18 cellular contexts compared by ENCODE assay signal in the genomic region with DNA sequence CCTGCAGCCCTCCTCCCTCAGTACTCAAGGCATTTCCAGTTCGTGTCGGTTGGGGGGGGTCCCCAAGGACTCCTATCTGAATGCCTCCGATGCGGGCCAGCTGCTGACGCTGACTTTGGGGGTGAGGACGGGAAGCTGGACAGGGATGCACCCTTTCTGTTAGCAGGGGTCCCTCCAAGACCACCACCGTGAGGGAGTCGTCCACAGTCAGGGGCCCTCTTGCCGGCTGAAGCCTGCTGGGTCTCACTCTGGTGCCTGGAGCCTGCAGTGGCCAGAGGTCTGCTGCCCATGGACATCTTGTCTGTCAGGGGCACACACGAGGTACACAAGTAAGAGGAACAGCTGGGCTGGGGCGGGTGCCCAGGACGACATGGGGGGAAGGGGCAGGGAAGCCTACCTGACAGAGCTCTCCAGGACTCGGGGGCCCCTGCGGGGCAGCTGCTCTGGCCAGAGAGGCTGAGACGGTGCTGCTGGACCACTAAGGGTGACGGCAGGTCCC. TPM values are rescaled to one million over a fixed set of nuclear protein-coding genes. Genes with fewer than 3 reads are reported as not detected.
DNase-seq lines count a peak whose midpoint lies in the region; ATAC-seq, FAIRE-seq and TF ChIP-seq lines count a peak whose summit lies in the region.
"Had no signal": no experiment of that assay in that cellular context is flagged by ENCODE, and none has a peak within 500 bp of the region (broad histone marks: within the 10 kb centered on the region; RNA-seq: fewer than 3 reads in every experiment).

No MANE protein-coding gene starts in this region.

- no peak for TF ChIP-seq POLR2A in uterus (IDR thresholded peaks at IDR 0.05)
- TF ChIP-seq POLR2A in ovary (IDR thresholded peaks at IDR 0.05), result no peak

- H3K36me3 ChIP-seq in kidney (ENCODE audit: control insufficient read depth in 1 of 2, insufficient read depth in 2 of 2, low read length in 2 of 2) (peaks cover 7 to 14% of the 10 kb centered on the region in 2 donors), osteoblast (ENCODE audit: insufficient read depth, low read length) (peaks cover 17% of the 10 kb centered on the region), uterus (no peaks in the 10 kb centered on the region), ovary (no peaks in the 10 kb centered on the region)

- H2AFZ ChIP-seq in osteoblast (ENCODE audit: low read length), result no peak overlapping the region
- H2AFZ ChIP-seq: GM23248 had no signal

- H3K9ac ChIP-seq in kidney (ENCODE audit: low read length in 2 of 2), result no peak overlapping the region
- H3K9ac ChIP-seq: BLaER1 treated with 17β-estradiol and CSF1 and Interleukin-3, amounts not matched to agents 10 nM and 100 nM; GM23248 had no signal

- WGBS in right cardiac atrium, result 66% methylated on average over 16 of the region's 16 CpGs
- 52 to 67% (median 62%) methylated on average over 16 of the region's 16 CpGs for WGBS in ovary, 3 donors

- no peak for TF ChIP-seq EP300 in ovary (IDR thresholded peaks at IDR 0.05)

- H3K4me3 ChIP-seq in right cardiac atrium (ENCODE audit: low read length) (no peak overlapping the region), kidney (ENCODE audit: low read length in 2 of 2) (no peak overlapping the region), osteoblast (ENCODE audit: insufficient read depth, low read length) (no peak overlapping the region), uterus (no peak overlapping the region), ovary (no peak overlapping the region)
- H3K4me3 ChIP-seq: BLaER1 treated with 17β-estradiol and CSF1 and Interleukin-3, amounts not matched to agents 10 nM and 100 nM; GM12878; GM23248 had no signal

- ATAC-seq in right cardiac atrium (no peak), left ventricle myocardium superior (no peak), GM21576 (IDR thresholded peaks at IDR 0.05; ENCODE audit: unreplicated experiment) (no peak)
- ATAC-seq: CD8-positive, alpha-beta T cell; GM12878 had no signal

- peak; percentile 24 to 58 (median 56) for DNase-seq in right cardiac atrium
- no peak for DNase-seq in left ventricle myocardium superior
- peak; percentile 63 for DNase-seq in kidney
- peak; percentile 67 for DNase-seq in osteoblast (ENCODE audit: insufficient read length, low spot score, missing footprints)
- DNase-seq in uterus, result no peak
- DNase-seq in ovary, result no peak
- DNase-seq: Calu3; CD8-positive, alpha-beta T cell; DND-41; EL; GM23248; HCEC 1CT; HFFc6; IMR-90 had no signal

- H3K27ac ChIP-seq in right cardiac atrium (ENCODE audit: low read length) (no peak overlapping the region), kidney (ENCODE audit: low read depth in 2 of 2, low read length in 2 of 2) (no peak overlapping the region), osteoblast (ENCODE audit: low read depth, low read length) (no peak overlapping the region), uterus (no peak overlapping the region), ovary (no peak overlapping the region)
- H3K27ac ChIP-seq: BLaER1 treated with 17β-estradiol and CSF1 and Interleukin-3, amounts not matched to agents 10 nM and 100 nM; GM23248 had no signal

- intact Hi-C loops in right cardiac atrium (cut with DNase I) (no loop called here), left ventricle myocardium superior (cut with micrococcal nuclease) (no loop called here), kidney (cut with DNase I) (no loop called here), uterus (cut with DNase I; ENCODE audit: low total_unique reads) (no loop called here), ovary (cut with DNase I) (no loop called here)

- H3K4me1 ChIP-seq in right cardiac atrium (ENCODE audit: control insufficient read depth, insufficient read depth, low read length) (no peaks in the 10 kb centered on the region), kidney (ENCODE audit: control insufficient read depth in 1 of 2, insufficient read depth in 1 of 2, low read depth in 1 of 2, low read length in 2 of 2) (peaks cover 0 to 2% of the 10 kb centered on the region in 2 donors), osteoblast (ENCODE audit: insufficient read depth, low read length) (no peaks in the 10 kb centered on the region), uterus (no peaks in the 10 kb centered on the region), ovary (ENCODE audit: insufficient read depth) (peaks cover 3% of the 10 kb centered on the region)

- H3K79me2 ChIP-seq in osteoblast (ENCODE audit: insufficient read depth, low read length), result no peaks in the 10 kb centered on the region

- no peaks in the 10 kb centered on the region for H3K9me3 ChIP-seq in right cardiac atrium (ENCODE audit: control insufficient read depth, low read length)
- no peaks in the 10 kb centered on the region for H3K9me3 ChIP-seq in kidney (ENCODE audit: control insufficient read depth in 1 of 2, low read length in 2 of 2)
- no peaks in the 10 kb centered on the region for H3K9me3 ChIP-seq in osteoblast (ENCODE audit: low read depth, low read length)
- no peaks in the 10 kb centered on the region for H3K9me3 ChIP-seq in uterus
- no peaks in the 10 kb centered on the region for H3K9me3 ChIP-seq in ovary
- H3K9me3 ChIP-seq: BLaER1 treated with 17β-estradiol and CSF1 and Interleukin-3, amounts not matched to agents 10 nM and 100 nM had no signal

- FAIRE-seq in kidney (lab: Jason Lieb, UNC), result no peak
- FAIRE-seq: GM12878, HTR-8/SVneo had no signal

- H3K27me3 ChIP-seq in right cardiac atrium (ENCODE audit: control insufficient read depth, insufficient read depth) (no peaks in the 10 kb centered on the region), osteoblast (ENCODE audit: insufficient read depth, low read length) (no peaks in the 10 kb centered on the region), uterus (no peaks in the 10 kb centered on the region), ovary (no peaks in the 10 kb centered on the region)
- H3K27me3 ChIP-seq: BLaER1 treated with 17β-estradiol and CSF1 and Interleukin-3, amounts not matched to agents 10 nM and 100 nM had no signal

- H3K4me2 ChIP-seq in osteoblast (ENCODE audit: insufficient read depth, low read length), result no peak overlapping the region
- H3K4me2 ChIP-seq: BLaER1 treated with 17β-estradiol and CSF1 and Interleukin-3, amounts not matched to agents 10 nM and 100 nM had no signal

- TF ChIP-seq CTCF in kidney (IDR thresholded peaks at IDR 0.05; ENCODE audit: borderline replicate concordance, extremely low read depth, insufficient read depth) (no peak), osteoblast (IDR thresholded peaks at IDR 0.05; ENCODE audit: extremely low read depth, low read depth, low read length) (no peak), uterus (IDR thresholded peaks at IDR 0.05) (no peak), ovary (IDR thresholded peaks at IDR 0.05) (no peak)

- peaks cover 8% of the 10 kb centered on the region for H4K20me1 ChIP-seq in osteoblast (ENCODE audit: insufficient read depth, low read length)

RNA-seq across cellular contexts. Expression of gene ZDHHC11, which starts 9.1 kb away (rescaled TPM):
- total RNA-seq in right cardiac atrium, result 10 to 100 TPM; 19.3 to 66.1 (median 37.4) TPM
- polyA plus RNA-seq in right cardiac atrium, result 5.8 TPM
- total RNA-seq in left ventricle myocardium superior, result 40.1 TPM
- total RNA-seq in kidney, result 10.1 TPM
- 1.6 TPM for polyA plus RNA-seq in kidney (ENCODE audit: insufficient read depth, low read depth, low replicate concordance)
- 1.2 and 1.8 TPM in 2 replicates for total RNA-seq in osteoblast
- total RNA-seq in uterus, result 10 to 100 TPM in 1 of 4 donors, 1 to 10 TPM in 2, not detected in 1; 1.8 to 14.4 (median 8.2) TPM
- 10 to 100 TPM in 1 of 7 donors, 1 to 10 TPM in 6; 1.7 to 25.6 (median 6.0) TPM for total RNA-seq in ovary
- 1 to 10 TPM; 1.1 to 2.1 TPM for polyA plus RNA-seq in ovary

RNA-seq across cellular contexts. Expression of gene BRD9, which starts 32.8 kb away (rescaled TPM):
- 10 to 100 TPM; 25.1 to 41.3 (median 34.0) TPM for total RNA-seq in right cardiac atrium
- polyA plus RNA-seq in right cardiac atrium, result 17.1 TPM
- 26.1 TPM for total RNA-seq in left ventricle myocardium superior
- total RNA-seq in kidney, result 38.0 TPM
- 17.5 TPM for polyA plus RNA-seq in kidney (ENCODE audit: insufficient read depth, low read depth, low replicate concordance)
- 29.8 and 35.8 TPM in 2 replicates for total RNA-seq in osteoblast
- total RNA-seq in uterus, result 10 to 100 TPM; 31.0 to 53.9 (median 44.2) TPM
- total RNA-seq in ovary, result 10 to 100 TPM; 18.6 to 42.1 (median 35.0) TPM
- polyA plus RNA-seq in ovary, result 10 to 100 TPM; 25.6 to 26.3 TPM

RNA-seq across cellular contexts. Expression of gene TRIP13, which starts 32.8 kb away (rescaled TPM):
- under 1 TPM; 0.25 to 0.94 (median 0.58) TPM for total RNA-seq in right cardiac atrium
- 0.27 TPM for polyA plus RNA-seq in right cardiac atrium
- 0.32 TPM for total RNA-seq in left ventricle myocardium superior
- total RNA-seq in kidney, result 1.6 TPM
- 0.86 TPM for polyA plus RNA-seq in kidney (ENCODE audit: insufficient read depth, low read depth, low replicate concordance)
- 3.8 and 4.0 TPM in 2 replicates for total RNA-seq in osteoblast
- 10 to 100 TPM in 1 of 4 donors, 1 to 10 TPM in 2, not detected in 1; 1.2 to 10.5 (median 1.3) TPM for total RNA-seq in uterus
- total RNA-seq in ovary, result 1 to 10 TPM; 1.3 to 3.9 (median 2.0) TPM
- polyA plus RNA-seq in ovary, result 1 to 10 TPM; 1.6 to 2.5 TPM

Comparison
In these comparisons a context has a peak if more than half of its experiments do, and no peak if none do; other contexts are left out.
1. DNase-seq: peak in right cardiac atrium (3 of 3), kidney (single experiment) and osteoblast (single experiment); none in left ventricle myocardium superior (single experiment), uterus (0 of 2) and ovary (0 of 5).